8 cellular contexts compared by ENCODE assay signal in the genomic region with DNA sequence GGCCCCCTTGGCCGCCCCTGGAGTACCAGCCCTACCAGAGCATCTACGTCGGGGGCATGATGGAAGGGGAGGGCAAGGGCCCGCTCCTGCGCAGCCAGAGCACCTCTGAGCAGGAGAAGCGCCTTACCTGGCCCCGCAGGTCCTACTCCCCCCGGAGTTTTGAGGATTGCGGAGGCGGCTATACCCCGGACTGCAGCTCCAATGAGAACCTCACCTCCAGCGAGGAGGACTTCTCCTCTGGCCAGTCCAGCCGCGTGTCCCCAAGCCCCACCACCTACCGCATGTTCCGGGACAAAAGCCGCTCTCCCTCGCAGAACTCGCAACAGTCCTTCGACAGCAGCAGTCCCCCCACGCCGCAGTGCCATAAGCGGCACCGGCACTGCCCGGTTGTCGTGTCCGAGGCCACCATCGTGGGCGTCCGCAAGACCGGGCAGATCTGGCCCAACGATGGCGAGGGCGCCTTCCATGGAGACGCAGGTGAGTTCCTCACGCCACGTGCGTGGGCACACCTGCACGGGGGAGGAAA. TPM values are rescaled to one million over a fixed set of nuclear protein-coding genes. Genes with fewer than 3 reads are reported as not detected.
DNase-seq lines count a peak whose midpoint lies in the region; ATAC-seq and TF ChIP-seq lines count a peak whose summit lies in the region.

No MANE protein-coding gene starts in this region.

- ATAC-seq in right lobe of liver (no peak), left colon (no peak)

- H3K9me3 ChIP-seq in adipocyte (ENCODE audit: control insufficient read depth, low read length) (peaks cover 5% of the 10 kb centered on the region), right lobe of liver (no peaks in the 10 kb centered on the region), tibial artery (no peaks in the 10 kb centered on the region)

- no peak for TF ChIP-seq POLR2A in right lobe of liver (IDR thresholded peaks at IDR 0.05)

- no peaks in the 10 kb centered on the region for H3K36me3 ChIP-seq in adipocyte (ENCODE audit: control insufficient read depth, insufficient read depth, low read length, severe bottlenecking)
- no peaks in the 10 kb centered on the region for H3K36me3 ChIP-seq in right lobe of liver
- H3K36me3 ChIP-seq in tibial artery, result no peaks in the 10 kb centered on the region

- H3K4me1 ChIP-seq in adipocyte (ENCODE audit: control insufficient read depth, insufficient read depth, low read length), result peaks cover 41% of the 10 kb centered on the region
- H3K4me1 ChIP-seq in right lobe of liver, result peaks cover 0 to 63% (median 16%) of the 10 kb centered on the region in 4 donors
- peaks cover 0 to 68% (median 57%) of the 10 kb centered on the region in 4 donors for H3K4me1 ChIP-seq in tibial artery

- H3K4me3 ChIP-seq in adipocyte (ENCODE audit: low read length) (peak overlapping the region; percentile 83), right lobe of liver (peak overlapping the region; percentile 49 to 75 (median 65)), tibial artery (peak overlapping the region; percentile 69 to 74)

- peak; percentile 63 for DNase-seq in activated effector memory CD4-positive, alpha-beta T cell treated with anti-CD3 and anti-CD28 coated beads, Interleukin-2, amount 50 U/mL, for 16 hours
- no peak for DNase-seq in activated effector memory CD4-positive, alpha-beta T cell treated with Interleukin-2 at 50 U/mL for 16 hours
- DNase-seq in adipocyte (ENCODE audit: low read depth), result no peak
- DNase-seq in right lobe of liver, result no peak
- peak in 1 of 2 donors; percentile 70 for DNase-seq in tibial artery
- DNase-seq in hepatic stellate cell (ENCODE audit: low spot score), result no peak
- no peak for DNase-seq in RKO (ENCODE audit: low spot score)
- DNase-seq in left colon, result no peak

- H3K27me3 ChIP-seq in adipocyte (replicated peaks; ENCODE audit: control insufficient read depth, insufficient read depth, low read length) (no peaks in the 10 kb centered on the region), right lobe of liver (no peaks in the 10 kb centered on the region), tibial artery (no peaks in the 10 kb centered on the region)

- peak overlapping the region; percentile 81 for H3K9ac ChIP-seq in adipocyte (ENCODE audit: low read length)

- intact Hi-C loops in right lobe of liver (cut with DNase I), result no loop called here
- intact Hi-C loops in tibial artery (cut with DNase I; ENCODE audit: low total_unique reads), result no loop called here
- intact Hi-C loops in left colon (cut with DNase I, micrococcal nuclease), result no loop called here

- WGBS in right lobe of liver (ENCODE audit: insufficient coverage, low coverage, low lambda C conversion rate, missing lambda C conversion rate), result 59% methylated on average over 17 of the region's 39 CpGs

- H3K27ac ChIP-seq in right lobe of liver, result no peak overlapping the region
- peak overlapping the region; percentile 76 to 96 for H3K27ac ChIP-seq in tibial artery

- no peak for TF ChIP-seq CTCF in right lobe of liver (IDR thresholded peaks at IDR 0.05)
- no peak for TF ChIP-seq CTCF in tibial artery (IDR thresholded peaks at IDR 0.05)

RNA-seq across cellular contexts. Expression of a gene that starts 1.5 kb away (rescaled TPM):
- total RNA-seq in right lobe of liver (10 to 100 TPM; 22.7 to 28.8 (median 24.3) TPM), left colon (10 to 100 TPM; 55.5 to 57.5 TPM)

RNA-seq across cellular contexts. Expression of a gene that starts 36.5 kb away (rescaled TPM):
- under 1 TPM; 0.07 to 0.65 (median 0.19) TPM for total RNA-seq in right lobe of liver
- total RNA-seq in left colon, result 1 to 10 TPM; 1.1 to 1.2 TPM

RNA-seq across cellular contexts. Expression of a gene that starts 40.0 kb away (rescaled TPM):
- total RNA-seq in right lobe of liver, result not detected
- under 1 TPM in 1 of 2 donors, not detected in 1; 0.82 TPM for total RNA-seq in left colon

Comparison
In these comparisons a context has a peak if more than half of its experiments do, and no peak if none do; other contexts are left out.
1. H3K27ac ChIP-seq: peak in tibial artery (2 of 2); none in right lobe of liver (0 of 3).
2. Peak in every context shown above with its lines, with median percentiles within 50 percentile points of each other: H3K4me3 ChIP-seq.